Comparison of ENCODE assay signal across 19 cellular contexts in the genomic region with DNA sequence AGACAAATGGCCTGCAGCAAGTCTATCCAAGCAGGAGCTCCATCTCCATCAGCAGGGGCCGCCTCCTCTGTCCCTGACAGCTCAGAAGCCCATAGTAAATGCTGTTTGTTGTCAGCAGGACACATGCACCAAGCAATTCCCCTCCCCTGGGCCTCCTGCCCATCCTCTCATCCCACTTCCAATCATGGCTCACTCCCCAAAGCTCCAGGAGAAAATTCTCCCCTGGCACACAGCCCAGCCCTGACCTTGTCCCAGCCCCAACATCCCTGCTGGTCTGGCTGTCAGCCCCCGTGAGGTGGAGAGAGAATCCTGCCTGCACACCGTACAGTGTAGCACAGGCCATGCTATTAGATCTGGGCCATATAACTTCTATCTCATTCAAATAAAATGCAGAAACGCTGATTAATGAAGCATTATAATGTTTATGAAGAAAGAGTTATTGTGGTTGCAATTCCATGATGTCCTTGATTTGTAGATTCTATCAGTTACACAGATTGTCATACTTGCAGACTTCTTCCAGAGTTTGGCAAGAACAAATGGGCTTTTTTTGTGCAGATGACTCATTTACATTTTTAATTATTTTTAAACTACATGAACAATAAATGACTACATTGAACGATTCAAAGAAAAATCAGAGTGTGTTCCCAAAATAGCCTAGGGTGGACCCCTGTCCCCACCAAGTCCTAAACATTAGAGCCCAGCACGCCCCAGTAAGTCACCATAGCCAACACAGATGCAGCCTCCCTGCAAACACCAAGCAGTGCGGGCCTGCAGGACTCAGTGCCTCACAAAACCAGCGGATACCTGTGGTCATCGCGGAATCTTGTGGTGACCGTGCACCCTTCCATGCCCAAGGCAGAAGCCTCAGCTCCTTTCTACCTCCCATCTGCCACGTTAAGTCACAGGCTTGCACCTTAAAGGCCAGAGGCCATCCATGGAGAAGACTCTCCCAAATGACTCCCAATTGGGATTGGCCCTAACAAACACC.
DNase-seq lines count a peak whose midpoint lies in the region; TF ChIP-seq lines count a peak whose summit lies in the region.
"Had no signal": no experiment of that assay in that cellular context is flagged by ENCODE, and none has a peak within 500 bp of the region (broad histone marks: within the 10 kb centered on the region; RNA-seq: fewer than 3 reads in every experiment).

No MANE protein-coding gene starts in this region.

- H3K9me3 ChIP-seq in testis (no peaks in the 10 kb centered on the region), PC-9 (ENCODE audit: insufficient read depth, low read depth) (no peaks in the 10 kb centered on the region)
- H3K9me3 ChIP-seq: gastrocnemius medialis, right lobe of liver, SJSA1 had no signal

- DNase-seq in NCI-H146 (lab: John Stamatoyannopoulos, UW) (peak; percentile 13), NCI-H146 treated with DMSO at 0.1 percent for 48 hours (lab: John Stamatoyannopoulos, UW; ENCODE audit: unreplicated experiment) (no peak), cerebellar cortex (ENCODE audit: low spot score) (peak; percentile 97), testis (peak; percentile 21), NOMO-1 treated with dmso at 0.1 percent for 144 hours (lab: John Stamatoyannopoulos, UW; ENCODE audit: unreplicated experiment) (no peak), PC-9 (no peak), GM03348 (ENCODE audit: low spot score) (no peak)
- DNase-seq: activated CD8-positive, alpha-beta T cell treated with anti-CD3 and anti-CD28 coated beads, Interleukin-2, amount 10 ng/mL, durations not matched to agents 7 days and 5 days; CD8-positive, alpha-beta T cell; gastrocnemius medialis; IMR-90; kidney; NCI-H1417; NCI-H774; stimulated activated CD4-positive, alpha-beta T cell treated with anti-CD3 and anti-CD28 coated beads, Interleukin-4, amount 100 ng/mL, for 1 hour had no signal

- H3K27ac ChIP-seq in layer of hippocampus (ENCODE audit: low read depth, low read length) (peak overlapping the region; percentile 69), testis (no peak overlapping the region), PC-9 (no peak overlapping the region)
- H3K27ac ChIP-seq: 22Rv1, right lobe of liver, SJSA1 had no signal

- TF ChIP-seq POLR2A in testis (IDR thresholded peaks at IDR 0.05) = no peak

- no peaks in the 10 kb centered on the region for H4K20me1 ChIP-seq in PC-9 (ENCODE audit: insufficient read depth)

- no TSS peak for BruUV-seq in PC-9 (replicated peaks; lab: Mats Ljungman, UMichigan)

- H3K4me1 ChIP-seq in testis = no peaks in the 10 kb centered on the region
- H3K4me1 ChIP-seq in PC-9 (replicated peaks; ENCODE audit: insufficient read depth) = peaks cover 17% of the 10 kb centered on the region
- H3K4me1 ChIP-seq: SJSA1 had no signal

- POLR2A ChIA-PET in PC-9 (lab: Charles Lee; ENCODE audit: unreplicated experiment) = no interaction called here

- no peaks in the 10 kb centered on the region for H3K9me2 ChIP-seq in PC-9 (ENCODE audit: insufficient read depth)

- 73% methylated on average over 11 to 12 of the region's 12 CpGs for WGBS in testis, 2 donors

- TF ChIP-seq CTCF in testis (IDR thresholded peaks at IDR 0.05) = no peak
- no peak for TF ChIP-seq CTCF in PC-9 (conservative IDR thresholded peaks at IDR 0.05)

- H3F3A ChIP-seq in PC-9 (ENCODE audit: insufficient read depth, low read depth) = peaks cover 4% of the 10 kb centered on the region; the same call in 1 of the 2 replicates

- peaks cover 4% of the 10 kb centered on the region for H3K79me2 ChIP-seq in PC-9 (ENCODE audit: low read depth)

- H3K4me2 ChIP-seq in PC-9 = no peak overlapping the region

- no peak overlapping the region for H2AFZ ChIP-seq in PC-9

- H3K27me3 ChIP-seq in layer of hippocampus (ENCODE audit: control insufficient read depth, insufficient read depth, low read length) (no peaks in the 10 kb centered on the region), testis (no peaks in the 10 kb centered on the region), PC-9 (ENCODE audit: insufficient read depth, low read depth) (no peaks in the 10 kb centered on the region)
- H3K27me3 ChIP-seq: gastrocnemius medialis, right lobe of liver, SJSA1 had no signal

- intact Hi-C loops in testis (cut with DNase I; ENCODE audit: low total_unique reads) = no loop called here
- intact Hi-C loops in PC-9 (cut with micrococcal nuclease; ENCODE audit: unreplicated experiment) = no loop called here

- CTCF ChIA-PET in PC-9 (lab: Charles Lee) = no interaction called here

- no peak overlapping the region for H3K4me3 ChIP-seq in testis
- no peak overlapping the region for H3K4me3 ChIP-seq in PC-9
- H3K4me3 ChIP-seq: gastrocnemius medialis, right lobe of liver, SJSA1 had no signal

- no peaks in the 10 kb centered on the region for H3K36me3 ChIP-seq in testis (ENCODE audit: low read depth, missing control alignments)
- H3K36me3 ChIP-seq in PC-9 (ENCODE audit: low read depth) = 0 out of 2 replicates have a peak, but pooled peaks cover 4% of the 10 kb centered on the region
- H3K36me3 ChIP-seq: gastrocnemius medialis, right lobe of liver, SJSA1 had no signal

Comparison
In these comparisons a context has a peak if more than half of its experiments do, and no peak if none do; other contexts are left out.
1. DNase-seq: peak in NCI-H146 (single experiment), cerebellar cortex (single experiment) and testis (single experiment); none in NCI-H146 treated with DMSO at 0.1 percent for 48 hours (single experiment), NOMO-1 treated with dmso at 0.1 percent for 144 hours (single experiment), PC-9 (0 of 2) and GM03348 (single experiment).